7 cellular contexts compared by ENCODE assay signal in genomic region chr5:678521-678920, GRCh38. TPM values are rescaled to one million over a fixed set of nuclear protein-coding genes. Genes with fewer than 3 reads are reported as not detected.
DNase-seq lines count a peak whose midpoint lies in the region; FAIRE-seq and TF ChIP-seq lines count a peak whose summit lies in the region.
"Not testable (repeated sequence)": the region's sequence is repeated elsewhere in the genome, so short reads cannot be mapped to it uniquely, and the experiment has no call there.

No MANE protein-coding gene starts in this region.

- H3K4me2 ChIP-seq in H1 (ENCODE audit: insufficient read depth in 1 of 2, low read depth in 2 of 2, low read length in 2 of 2); neuronal stem cell (ENCODE audit: insufficient read depth, low read length, poor library complexity, severe bottlenecking): not testable (repeated sequence)

- H3K18ac ChIP-seq in H1 (ENCODE audit: extremely low read depth, low read length) = not testable (repeated sequence)
- H3K18ac ChIP-seq in neuronal stem cell (ENCODE audit: low read length) = peak overlapping the region; percentile 28

- 89% methylated on average over 12 of the region's 16 CpGs; no CpG with 5 or more reads in 1 of the 2 experiments for WGBS in H1 (ENCODE audit: extremely low coverage in 1 of 2, insufficient coverage in 1 of 2, insufficient read length in 1 of 2, insufficient replicate concordance in 2 of 2, low coverage in 1 of 2, low lambda C conversion rate in 2 of 2, missing lambda C conversion rate in 1 of 2), 2 experiments
- no CpG with 5 or more reads among the region's 16 CpGs for WGBS in neuronal stem cell (ENCODE audit: extremely low coverage in 2 of 2, insufficient read length in 2 of 2, insufficient replicate concordance in 1 of 2), 2 donors
- 84 to 94% (median 93%) methylated on average over 5 to 16 of the region's 16 CpGs for WGBS in spleen, 5 donors

- not testable (repeated sequence) for H3K79me2 ChIP-seq in H1 (ENCODE audit: control insufficient read depth in 1 of 2, insufficient read depth in 2 of 2, low read length in 2 of 2)

- not testable (repeated sequence) for H3K23ac ChIP-seq in H1 (ENCODE audit: insufficient read length); neuronal stem cell (ENCODE audit: low read depth, low read length, poor library complexity)

- H2BK120ac ChIP-seq in H1 (replicated peaks; ENCODE audit: low read depth, low read length); neuronal stem cell (ENCODE audit: low read depth, low read length): not testable (repeated sequence)

- not testable (repeated sequence) for TF ChIP-seq CTCF in H1 (IDR thresholded peaks at IDR 0.05; ENCODE audit: control extremely low read depth in 1 of 3, insufficient read depth in 1 of 3, low read depth in 1 of 3, low read length in 3 of 3); kidney (IDR thresholded peaks at IDR 0.05; ENCODE audit: borderline replicate concordance, extremely low read depth, insufficient read depth); spleen (IDR thresholded peaks at IDR 0.05 in 8 of 11, conservative IDR thresholded peaks at IDR 0.05 in 3 of 11)

- H4K91ac ChIP-seq in H1 (replicated peaks; ENCODE audit: insufficient read length, low read length); neuronal stem cell (ENCODE audit: low read depth, low read length, poor library complexity): not testable (repeated sequence)

- H2AFZ ChIP-seq in H1 (ENCODE audit: low read length); neuronal stem cell (ENCODE audit: low read length): not testable (repeated sequence)

- H3K4me3 ChIP-seq in H1 (ENCODE audit: extremely low read depth in 1 of 4, insufficient read depth in 2 of 4, low read depth in 3 of 4, low read length in 4 of 4); kidney (ENCODE audit: low read length in 2 of 2); neuronal stem cell (ENCODE audit: low read length in 2 of 2); spleen: not testable (repeated sequence)

- not testable (repeated sequence) for H2AK5ac ChIP-seq in H1 (ENCODE audit: low read depth, low read length); neuronal stem cell (ENCODE audit: low read depth, low read length)

- H3K4ac ChIP-seq in H1 (replicated peaks; ENCODE audit: insufficient read length, low read depth, low read length); neuronal stem cell (ENCODE audit: low read length): not testable (repeated sequence)

- not testable (repeated sequence) for H2BK15ac ChIP-seq in H1 (ENCODE audit: low read length); neuronal stem cell (ENCODE audit: low read length)

- not testable (repeated sequence) for H2BK12ac ChIP-seq in H1 (ENCODE audit: low read depth, low read length); neuronal stem cell (ENCODE audit: low read length)

- not testable (repeated sequence) for TF ChIP-seq RAD21 in H1 (IDR thresholded peaks at IDR 0.05 in 1 of 2, conservative IDR thresholded peaks at IDR 0.05 in 1 of 2; ENCODE audit: low read depth in 2 of 2, low read length in 2 of 2)

- H2BK20ac ChIP-seq in H1 (ENCODE audit: low read length) = not testable (repeated sequence)

- intact Hi-C loops in kidney (cut with DNase I); spleen (cut with DNase I; ENCODE audit: low total_unique reads): not testable (repeated sequence)

- H3K9me3 ChIP-seq in H1 (ENCODE audit: insufficient read depth in 2 of 2, low read depth in 1 of 2, low read length in 1 of 2); kidney (ENCODE audit: control insufficient read depth in 1 of 2, low read length in 2 of 2); neuronal stem cell (replicated peaks in 1 of 2; ENCODE audit: control insufficient read depth in 2 of 2, insufficient read depth in 1 of 2, low read depth in 1 of 2, low read length in 2 of 2); spleen: not testable (repeated sequence)

- H3K27me3 ChIP-seq in H1 (replicated peaks in 1 of 4; ENCODE audit: control insufficient read depth in 3 of 4, extremely low read depth in 1 of 4, insufficient read depth in 3 of 4, low read length in 3 of 4) = peaks cover 0 to 14% (median 3%) of the 10 kb centered on the region in 4 experiments; a peak in 3 of 7 replicates
- H3K27me3 ChIP-seq in neuronal stem cell (ENCODE audit: control insufficient read depth in 3 of 3, insufficient read depth in 3 of 3, low read depth in 1 of 3, low read length in 3 of 3) = not testable (repeated sequence)
- peaks cover 0 to 34% (median 6%) of the 10 kb centered on the region in 7 donors for H3K27me3 ChIP-seq in spleen (replicated peaks in 1 of 7)

- not testable (repeated sequence) for H3K9ac ChIP-seq in H1 (replicated peaks in 1 of 4; ENCODE audit: extremely low read depth in 1 of 4, low read depth in 3 of 4, low read length in 3 of 4); kidney (ENCODE audit: low read length in 2 of 2); neuronal stem cell (ENCODE audit: low read depth, low read length, poor library complexity)

- not testable (repeated sequence) for H3K23me2 ChIP-seq in H1 (ENCODE audit: low read depth, low read length)

- not testable (repeated sequence) for FAIRE-seq in H1 (lab: Jason Lieb, UNC); kidney (lab: Jason Lieb, UNC)

- not testable (repeated sequence) for H3K79me1 ChIP-seq in H1 (ENCODE audit: low read depth, low read length); neuronal stem cell (ENCODE audit: low read depth, low read length)

- not testable (repeated sequence) for TF ChIP-seq EP300 in H1 (IDR thresholded peaks at IDR 0.05; ENCODE audit: borderline replicate concordance in 1 of 2, low read depth in 2 of 2, low read length in 2 of 2)

- POLR2A ChIA-PET in H1 (lab: Charles Lee; ENCODE audit: partially characterized antibody) = not testable (repeated sequence)

- not testable (repeated sequence) for H4K20me1 ChIP-seq in H1 (replicated peaks in 1 of 2; ENCODE audit: control insufficient read depth in 1 of 2, insufficient read depth in 2 of 2, low read length in 2 of 2)

- not testable (repeated sequence) for H3K56ac ChIP-seq in H1 (replicated peaks; ENCODE audit: insufficient read length, low read depth, low read length)

- H3K14ac ChIP-seq in H1 (ENCODE audit: insufficient read length) = not testable (repeated sequence)
- H3K14ac ChIP-seq in neuronal stem cell (ENCODE audit: low read length) = peak overlapping the region; percentile 56

- peak; percentile 5 for DNase-seq in activated CD4-positive, alpha-beta T cell treated with anti-CD3 and anti-CD28 coated beads for 1 hour
- peak; percentile 5 for DNase-seq in activated naive CD4-positive, alpha-beta T cell treated with anti-CD3 and anti-CD28 coated beads, Interleukin-2, amount 50 U/mL, for 16 hours
- not testable (repeated sequence) for DNase-seq in H1 (ENCODE audit: low read depth in 1 of 2, low spot score in 2 of 2); neuronal stem cell (ENCODE audit: low spot score)
- DNase-seq in kidney (peak; percentile 46), spleen (peak; percentile 43), ureter (ENCODE audit: low spot score) (peak; percentile 35)

- not testable (repeated sequence) for H4K5ac ChIP-seq in H1 (ENCODE audit: insufficient read length, low read depth, low read length)

- not testable (repeated sequence) for H2BK5ac ChIP-seq in H1 (ENCODE audit: low read depth, low read length); neuronal stem cell (ENCODE audit: low read length)

- H3K4me1 ChIP-seq in H1 (replicated peaks in 1 of 4; ENCODE audit: control insufficient read depth in 3 of 4, insufficient read depth in 4 of 4, low read length in 3 of 4); kidney (ENCODE audit: control insufficient read depth in 1 of 2, insufficient read depth in 1 of 2, low read depth in 1 of 2, low read length in 2 of 2): not testable (repeated sequence)
- H3K4me1 ChIP-seq in neuronal stem cell (ENCODE audit: control insufficient read depth in 2 of 2, insufficient read depth in 1 of 2, low read depth in 1 of 2, low read length in 2 of 2) = peaks cover 4 to 12% of the 10 kb centered on the region in 2 donors
- peaks cover 0 to 13% (median 9%) of the 10 kb centered on the region in 6 donors for H3K4me1 ChIP-seq in spleen

- not testable (repeated sequence) for H3K27ac ChIP-seq in H1 (ENCODE audit: low read depth, low read length); kidney (ENCODE audit: low read depth in 2 of 2, low read length in 2 of 2); neuronal stem cell (replicated peaks; ENCODE audit: low read length); spleen

- peak overlapping the region; percentile 51; the same call in 1 of the 2 replicates for H4K8ac ChIP-seq in H1 (ENCODE audit: extremely low read depth, insufficient read depth, low read length)
- H4K8ac ChIP-seq in neuronal stem cell (ENCODE audit: low read depth, low read length) = not testable (repeated sequence)

- H3K36me3 ChIP-seq in H1 (ENCODE audit: control insufficient read depth in 2 of 4, insufficient read depth in 4 of 4, low read length in 3 of 4); kidney (ENCODE audit: control insufficient read depth in 1 of 2, insufficient read depth in 2 of 2, low read length in 2 of 2); neuronal stem cell (replicated peaks in 1 of 2; ENCODE audit: control insufficient read depth in 2 of 2, insufficient read depth in 2 of 2, low read length in 2 of 2); spleen: not testable (repeated sequence)

- not testable (repeated sequence) for TF ChIP-seq POLR2A in H1 (IDR thresholded peaks at IDR 0.05; ENCODE audit: control extremely low read depth in 1 of 2, low read depth in 2 of 2, low read length in 2 of 2); spleen (IDR thresholded peaks at IDR 0.05)

- CTCF ChIA-PET in H1 (lab: Charles Lee; ENCODE audit: partially characterized antibody) = interaction anchor here (1.1 kb wide), 1 partner anchor 10 kb away, joined by 5 read pairs; no protein-coding TSS in a partner anchor

RNA-seq across cellular contexts. Expression of gene TPPP, which starts 14.6 kb away (rescaled TPM):
- 0.65 and 0.93 TPM in 2 replicates for total RNA-seq in H1 (2021; fragmentation: NEBNext Ultra II Directional; extraction: Animal tissue kit (Norgen Biotek cat#: 25700))
- polyA plus RNA-seq in H1 (2011; rRNA removed) = 0.36 and 0.86 TPM in 2 replicates
- polyA plus RNA-seq in H1 (2011; cell fraction: cytosol; rRNA removed) = 0.66 TPM
- 1.1 TPM for polyA plus RNA-seq in H1 (2011; cell fraction: nucleus; rRNA removed)
- 0.44 to 1.0 TPM (median 0.79 TPM) in 4 replicates for polyA plus RNA-seq in H1 (2012, experiment 1 of 2)
- polyA plus RNA-seq in H1 (2012, experiment 2 of 2) = 0.29 TPM
- polyA plus RNA-seq in H1 (2013, experiment 1 of 2) = 0.51 TPM
- polyA plus RNA-seq in H1 (2013, experiment 2 of 2) = 0.42 TPM
- 0.41 and 1.1 TPM in 2 replicates for polyA minus RNA-seq in H1 (2011; rRNA and poly(A)+ RNA removed)
- 1.0 TPM for polyA minus RNA-seq in H1 (2011; cell fraction: cytosol; rRNA and poly(A)+ RNA removed)
- polyA minus RNA-seq in H1 (2011; cell fraction: nucleus; rRNA and poly(A)+ RNA removed) = 0.80 TPM
- total RNA-seq in kidney = 6.9 TPM
- polyA plus RNA-seq in kidney (ENCODE audit: insufficient read depth, low read depth, low replicate concordance) = 5.8 TPM
- 2.2 TPM for polyA plus RNA-seq in neuronal stem cell (2013, experiment 1 of 2)
- 2.1 TPM for polyA plus RNA-seq in neuronal stem cell (2013, experiment 2 of 2)
- 10 to 100 TPM in 1 of 7 donors, 1 to 10 TPM in 6; 2.4 to 12.2 (median 4.4) TPM for total RNA-seq in spleen
- under 1 TPM; 0.30 to 0.83 (median 0.41) TPM for polyA plus RNA-seq in spleen
- 7.5 TPM for total RNA-seq in ureter
